In genomic region chr17:17993852-17994251, GRCh38 we compare ENCODE assay signal across 1 cellular context.
TF ChIP-seq lines count a peak whose summit lies in the region.

No MANE protein-coding gene starts in this region.

TF ChIP-seq in H1, 55 proteins besides CTCF, POLR2A, EP300 and RAD21:
- no peak for TF ChIP-seq CBX5 (IDR thresholded peaks at IDR 0.05; ENCODE audit: low read depth, low read length)
- TF ChIP-seq FOSL1 (IDR thresholded peaks at IDR 0.05; ENCODE audit: insufficient read depth, low read depth, low read length) = no peak
- TF ChIP-seq GABPA (IDR thresholded peaks at IDR 0.05; ENCODE audit: borderline replicate concordance, insufficient read depth, low read length) = no peak
- TF ChIP-seq KDM5A (IDR thresholded peaks at IDR 0.05; ENCODE audit: low read length) = no peak
